In the genomic region with DNA sequence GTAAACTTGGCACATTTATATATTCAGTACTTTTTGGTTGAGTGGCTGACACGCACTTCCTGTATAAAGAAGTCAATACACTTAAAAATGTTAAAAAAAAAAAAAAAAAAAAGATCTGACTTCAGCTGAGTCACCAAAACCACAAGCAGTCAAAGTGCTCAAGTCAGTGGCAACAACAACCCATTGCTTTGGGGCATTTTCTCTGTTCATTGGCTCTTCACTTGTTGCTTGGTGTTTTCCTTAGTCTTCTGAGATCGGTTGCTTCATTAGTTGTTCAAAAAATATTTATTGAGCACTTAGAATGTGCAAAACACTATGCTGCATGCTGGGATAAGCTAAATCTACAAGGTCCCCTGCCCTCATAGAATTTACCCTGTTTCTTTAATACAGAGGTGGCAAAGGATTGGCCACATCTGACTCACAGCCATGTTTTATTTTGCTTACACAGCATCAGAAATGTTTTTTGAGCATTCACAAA, we compare ENCODE assay signal across 8 cellular contexts.
A peak's percentile ranks its signal among the peaks of the same experiment; 100 is the strongest.
DNase-seq lines count a peak whose midpoint lies in the region; ATAC-seq and TF ChIP-seq lines count a peak whose summit lies in the region.

No MANE protein-coding gene starts in this region.

- H3K4me3 ChIP-seq in epithelial cell of esophagus (ENCODE audit: low read length) (no peak overlapping the region), skin epidermis (no peak overlapping the region)

- H3K4me3 Mint-ChIP-seq in IgD-negative memory B cell, result peak overlapping the region in 3 of 4 donors; percentile 17 to 61 (median 20)
- peak overlapping the region; percentile 32 for H3K4me3 Mint-ChIP-seq in activated B cell treated with CpG ODN at 0.5 μM for 24 hours

- intact Hi-C loops in activated B cell treated with CpG ODN at 0.5 μM for 24 hours (cut with micrococcal nuclease), result loop anchor here (1.0 to 5.0 kb wide), 8 partner anchors 17 to 184 kb away; a partner anchor contains a TSS

- H3K27ac Mint-ChIP-seq in IgD-negative memory B cell, result peak overlapping the region; percentile 20 to 87 (median 51)
- peak overlapping the region; percentile 86 for H3K27ac Mint-ChIP-seq in activated B cell treated with CpG ODN at 0.5 μM for 24 hours

- H3K36me3 Mint-ChIP-seq in IgD-negative memory B cell, result peaks cover 6% of the 10 kb centered on the region
- H3K36me3 Mint-ChIP-seq in activated B cell treated with CpG ODN at 0.5 μM for 24 hours (ENCODE audit: low read depth), result no peaks in the 10 kb centered on the region

- CTCF ChIA-PET in activated B cell treated with CpG ODN at 0.5 μM for 24 hours (lab: Charles Lee), result interaction anchor here (0.5 to 7.6 kb wide), 5 partner anchors 26 to 1532 kb away, joined by 3 to 66 read pairs (median 3); no protein-coding TSS in a partner anchor

- peak overlapping the region in 19 of 21 experiments; percentile 3 to 90 (median 66) for H3K27ac ChIP-seq in skin epidermis

- H3K4me1 Mint-ChIP-seq in IgD-negative memory B cell, result peaks cover 44 to 60% (median 55%) of the 10 kb centered on the region in 3 donors
- peaks cover 65% of the 10 kb centered on the region for H3K4me1 Mint-ChIP-seq in activated B cell treated with CpG ODN at 0.5 μM for 24 hours

- H3K9me3 Mint-ChIP-seq in IgD-negative memory B cell, result no peaks in the 10 kb centered on the region
- H3K9me3 Mint-ChIP-seq in activated B cell treated with CpG ODN at 0.5 μM for 24 hours, result no peaks in the 10 kb centered on the region

- no peaks in the 10 kb centered on the region for H3K27me3 Mint-ChIP-seq in IgD-negative memory B cell
- H3K27me3 Mint-ChIP-seq in activated B cell treated with CpG ODN at 0.5 μM for 24 hours, result no peaks in the 10 kb centered on the region

- POLR2A ChIA-PET in activated B cell treated with CpG ODN at 0.5 μM for 24 hours (lab: Charles Lee), result interaction anchor here (0.6 to 3.9 kb wide), 9 partner anchors 9 to 617 kb away, joined by 3 to 26 read pairs (median 5); a partner anchor contains a TSS

- no peak for TF ChIP-seq CTCF in activated B cell treated with CpG ODN at 0.5 μM for 24 hours (IDR thresholded peaks at IDR 0.05)
- no peak for TF ChIP-seq CTCF in epithelial cell of esophagus (IDR thresholded peaks at IDR 0.05; ENCODE audit: insufficient read depth, low read depth, low read length, missing control alignments)

- ATAC-seq in GM21737 (IDR thresholded peaks at IDR 0.05; ENCODE audit: unreplicated experiment), result peak; percentile 68
- peak; percentile 83 for ATAC-seq in activated B cell treated with CpG ODN at 0.5 μM for 24 hours (ENCODE audit: low read depth)

- DNase-seq in GM04504 (ENCODE audit: low read depth) (peak; percentile 79), activated B cell treated with CpG ODN at 0.5 μM for 24 hours (no peak), epithelial cell of esophagus (ENCODE audit: low read depth) (peak; percentile 93), hypothalamus (lab: John Stamatoyannopoulos, UW) (no peak), DMS 273 treated with DMSO at 0.1 percent for 48 hours (lab: John Stamatoyannopoulos, UW) (no peak)

Comparison
In these comparisons a context has a peak if more than half of its experiments do, and no peak if none do; other contexts are left out.
1. DNase-seq: peak in GM04504 (single experiment) and epithelial cell of esophagus (single experiment); none in activated B cell treated with CpG ODN at 0.5 μM for 24 hours (single experiment), hypothalamus (0 of 51) and DMS 273 treated with DMSO at 0.1 percent for 48 hours (single experiment).